8 cellular contexts compared by ENCODE assay signal in genomic region chr1:184664042-184664659, GRCh38.
DNase-seq lines count a peak whose midpoint lies in the region; ATAC-seq and TF ChIP-seq lines count a peak whose summit lies in the region.

No MANE protein-coding gene starts in this region.

- H3K9me3 ChIP-seq in esophagus squamous epithelium = no peaks in the 10 kb centered on the region

- TF ChIP-seq POLR2A in esophagus squamous epithelium (IDR thresholded peaks at IDR 0.05) = no peak

- no peaks in the 10 kb centered on the region for H3K36me3 ChIP-seq in esophagus squamous epithelium

- intact Hi-C loops in CD14-positive monocyte (cut with micrococcal nuclease) (loop anchor here (2.0 to 10.0 kb wide), 3 partner anchors 439 to 589 kb away; no protein-coding TSS in a partner anchor), esophagus squamous epithelium (cut with DNase I) (loop anchor here (10.0 kb wide), 1 partner anchor 589 kb away; no protein-coding TSS in a partner anchor)

- H3K27ac ChIP-seq in esophagus squamous epithelium = peak overlapping the region in 1 of 4 donors; percentile 17

- H3K27me3 ChIP-seq in esophagus squamous epithelium = peaks cover 0 to 9% (median 0%) of the 10 kb centered on the region in 4 donors

- WGBS in esophagus squamous epithelium, 2 donors = 0 to 72% methylated on average over 1 to 8 of the region's 40 CpGs

- H3K4me1 ChIP-seq in esophagus squamous epithelium = peaks cover 6 to 14% (median 7%) of the 10 kb centered on the region in 3 donors

- H3K4me1 Mint-ChIP-seq in CD14-positive monocyte = peaks cover 11% of the 10 kb centered on the region
- peaks cover 8% of the 10 kb centered on the region for H3K4me1 Mint-ChIP-seq in stimulated activated naive CD8-positive, alpha-beta T cell treated with anti-CD3 and anti-CD28 coated beads, Interleukin-15, amount 100 ng/mL, for 72 hours

- H3K36me3 Mint-ChIP-seq in CD14-positive monocyte = no peaks in the 10 kb centered on the region

- H3K27me3 Mint-ChIP-seq in CD14-positive monocyte (ENCODE audit: low read depth in 3 of 3) = peaks cover 0 to 7% (median 3%) of the 10 kb centered on the region in 3 donors
- peaks cover 22% of the 10 kb centered on the region for H3K27me3 Mint-ChIP-seq in stimulated activated naive CD8-positive, alpha-beta T cell treated with anti-CD3 and anti-CD28 coated beads, Interleukin-15, amount 100 ng/mL, for 72 hours

- H3K4me3 Mint-ChIP-seq in CD14-positive monocyte = peak overlapping the region; percentile 73 to 92
- H3K4me3 Mint-ChIP-seq in stimulated activated naive CD8-positive, alpha-beta T cell treated with anti-CD3 and anti-CD28 coated beads, Interleukin-15, amount 100 ng/mL, for 72 hours = peak overlapping the region in 1 of 2 donors; percentile 63

- peak overlapping the region; percentile 13 to 58 (median 28) for H3K4me3 ChIP-seq in esophagus squamous epithelium

- ATAC-seq in GM19395 (IDR thresholded peaks at IDR 0.05; ENCODE audit: unreplicated experiment) (peak; percentile 76), HG02870 (IDR thresholded peaks at IDR 0.05; ENCODE audit: unreplicated experiment) (no peak)
- peak; percentile 72 for ATAC-seq in stimulated activated naive CD8-positive, alpha-beta T cell treated with anti-CD3 and anti-CD28 coated beads, Interleukin-15, amount 100 ng/mL, for 72 hours

- TF ChIP-seq CTCF in CD14-positive monocyte (IDR thresholded peaks at IDR 0.05) (peak; percentile 98), esophagus squamous epithelium (IDR thresholded peaks at IDR 0.05) (peak; percentile 66 to 88 (median 82))

- H3K27ac Mint-ChIP-seq in CD14-positive monocyte = peak overlapping the region in 2 of 7 donors; percentile 40 to 66
- H3K27ac Mint-ChIP-seq in stimulated activated naive CD8-positive, alpha-beta T cell treated with anti-CD3 and anti-CD28 coated beads, Interleukin-15, amount 100 ng/mL, for 72 hours = no peak overlapping the region

- DNase-seq in CD14-positive monocyte (ENCODE audit: low spot score) (peak; percentile 60), NCI-H1048 (lab: John Stamatoyannopoulos, UW) (peak; percentile 43), esophagus squamous epithelium (lab: John Stamatoyannopoulos, UW) (no peak), mucosa of gallbladder (ENCODE audit: low spot score) (peak; percentile 72)
- peak; percentile 11 to 41 (median 38) for DNase-seq in activated CD8-positive, alpha-beta memory T cell treated with anti-CD3 and anti-CD28 coated beads for 48 hours (ENCODE audit: low read depth in 2 of 3, low spot score in 2 of 3)
- DNase-seq in stimulated activated naive CD8-positive, alpha-beta T cell treated with anti-CD3 and anti-CD28 coated beads, Interleukin-15, amount 100 ng/mL, for 72 hours = peak; percentile 43 to 58

- H3K9me3 Mint-ChIP-seq in CD14-positive monocyte = no peaks in the 10 kb centered on the region
- no peaks in the 10 kb centered on the region for H3K9me3 Mint-ChIP-seq in stimulated activated naive CD8-positive, alpha-beta T cell treated with anti-CD3 and anti-CD28 coated beads, Interleukin-15, amount 100 ng/mL, for 72 hours
